In the genomic region with DNA sequence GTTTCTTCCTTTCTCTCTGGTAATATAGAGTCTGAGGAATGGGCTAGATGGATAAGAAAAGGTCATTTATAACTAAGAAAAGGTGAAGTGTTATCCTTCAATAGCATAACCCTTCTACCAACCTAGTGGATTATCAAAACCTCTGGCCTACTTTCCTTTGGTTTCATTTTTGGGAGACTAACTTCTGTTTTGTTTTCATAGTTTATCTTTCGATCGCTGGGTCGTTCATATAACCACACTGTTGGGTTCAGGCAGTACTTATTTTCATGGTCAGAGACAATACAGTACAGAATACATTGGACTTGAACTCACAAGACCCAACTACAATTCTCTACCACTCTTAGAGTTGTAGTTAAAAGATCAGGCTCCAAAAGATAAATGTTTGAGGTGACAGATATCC, we compare ENCODE assay signal across 19 cellular contexts.
DNase-seq lines count a peak whose midpoint lies in the region; ATAC-seq and TF ChIP-seq lines count a peak whose summit lies in the region.
"Had no signal": no experiment of that assay in that cellular context is flagged by ENCODE, and none has a peak within 500 bp of the region (broad histone marks: within the 10 kb centered on the region; RNA-seq: fewer than 3 reads in every experiment).

No MANE protein-coding gene starts in this region.

- H4K8ac ChIP-seq in mesenchymal stem cell (ENCODE audit: low read length) = no peak overlapping the region

- no TSS peak for BruUV-seq in PC-3 (replicated peaks; lab: Mats Ljungman, UMichigan)

- H3K18ac ChIP-seq in mesenchymal stem cell (ENCODE audit: low read depth in 1 of 2, low read length in 2 of 2) = no peak overlapping the region

- peaks cover 8 to 16% of the 10 kb centered on the region in 2 experiments for H3K36me3 ChIP-seq in mesenchymal stem cell (ENCODE audit: control insufficient read depth in 1 of 2, insufficient read depth in 2 of 2, low read depth in 1 of 2, low read length in 2 of 2)
- no peaks in the 10 kb centered on the region for H3K36me3 ChIP-seq in tibial artery
- H3K36me3 ChIP-seq in effector memory CD4-positive, alpha-beta T cell (ENCODE audit: control insufficient read depth, insufficient read depth, low read length) = no peaks in the 10 kb centered on the region
- peaks cover 6% of the 10 kb centered on the region; the same call in 1 of the 2 replicates for H3K36me3 ChIP-seq in PC-3 (ENCODE audit: low read depth, low read length)

- no peaks in the 10 kb centered on the region for H3K9me2 ChIP-seq in PC-3 (replicated peaks; ENCODE audit: low read length)

- CTCF ChIA-PET in PC-3 (lab: Charles Lee) = no interaction called here

- H3K4me2 ChIP-seq in mesenchymal stem cell (ENCODE audit: low read length, poor library complexity, severe bottlenecking) (no peak overlapping the region), PC-3 (ENCODE audit: low read length) (no peak overlapping the region)

- no peak for ATAC-seq in activated T-cell treated with anti-CD3 and anti-CD28 coated beads, Interleukin-2, amount 50 U/mL, for 72 hours (replicated peaks in 1 of 2)
- peak; percentile 29 for ATAC-seq in activated T-helper 17 cell treated with anti-CD3 and anti-CD28 coated beads, Interleukin-2, amount 50 U/mL, for 72 hours (replicated peaks)
- ATAC-seq in PC-3 = no peak

- intact Hi-C loops in tibial artery (cut with DNase I; ENCODE audit: low total_unique reads) (loop anchor here (10.0 kb wide), 1 partner anchor 79 kb away; no protein-coding TSS in a partner anchor), PC-3 (cut with micrococcal nuclease) (no loop called here)

- H3K4me3 ChIP-seq in mesenchymal stem cell (ENCODE audit: insufficient read depth in 1 of 2, low read depth in 1 of 2, low read length in 2 of 2) (no peak overlapping the region), tibial artery (no peak overlapping the region), PC-3 (ENCODE audit: low read length) (no peak overlapping the region)
- H3K4me3 ChIP-seq in effector memory CD4-positive, alpha-beta T cell (ENCODE audit: insufficient read depth, low read depth, low read length, poor library complexity, severe bottlenecking) = no peak overlapping the region

- no peaks in the 10 kb centered on the region for H4K20me1 ChIP-seq in PC-3 (ENCODE audit: low read length)

- peaks cover 17% of the 10 kb centered on the region for H3K4me1 ChIP-seq in mesenchymal stem cell (ENCODE audit: control insufficient read depth, insufficient read depth, low read depth, low read length)
- peaks cover 0 to 89% (median 66%) of the 10 kb centered on the region in 4 donors for H3K4me1 ChIP-seq in tibial artery
- no peaks in the 10 kb centered on the region for H3K4me1 ChIP-seq in effector memory CD4-positive, alpha-beta T cell (ENCODE audit: control insufficient read depth, insufficient read depth, low read length, poor library complexity, severe bottlenecking)
- no peaks in the 10 kb centered on the region; the same call in 1 of the 2 replicates for H3K4me1 ChIP-seq in PC-3 (ENCODE audit: insufficient read depth, low read length)

- no peaks in the 10 kb centered on the region for H3K9me3 Mint-ChIP-seq in activated T-cell treated with anti-CD3 and anti-CD28 coated beads, Interleukin-2, amount 50 U/mL, for 72 hours
- H3K9me3 Mint-ChIP-seq in activated T-helper 17 cell treated with anti-CD3 and anti-CD28 coated beads, Interleukin-2, amount 50 U/mL, for 72 hours = no peaks in the 10 kb centered on the region
- H3K9me3 Mint-ChIP-seq: memory B cell; stimulated activated naive CD8-positive, alpha-beta T cell treated with anti-CD3 and anti-CD28 coated beads, Interleukin-15, Interleukin-2, amounts not matched to agents 100 ng/mL and 50 ng/mL, for 24 hours had no signal

- no peaks in the 10 kb centered on the region for H3K27me3 ChIP-seq in mesenchymal stem cell (ENCODE audit: control insufficient read depth in 1 of 2, insufficient read depth in 1 of 2, low read length in 2 of 2)
- no peaks in the 10 kb centered on the region for H3K27me3 ChIP-seq in tibial artery
- H3K27me3 ChIP-seq in effector memory CD4-positive, alpha-beta T cell (replicated peaks; ENCODE audit: control insufficient read depth, insufficient read depth, low read length, poor library complexity, severe bottlenecking) = no peaks in the 10 kb centered on the region
- no peaks in the 10 kb centered on the region for H3K27me3 ChIP-seq in PC-3 (ENCODE audit: low read length)

- H3K9me3 ChIP-seq in mesenchymal stem cell (ENCODE audit: control insufficient read depth, low read length) = no peaks in the 10 kb centered on the region
- H3K9me3 ChIP-seq in tibial artery = no peaks in the 10 kb centered on the region
- H3K9me3 ChIP-seq in effector memory CD4-positive, alpha-beta T cell (ENCODE audit: control insufficient read depth, low read length) = no peaks in the 10 kb centered on the region
- no peaks in the 10 kb centered on the region for H3K9me3 ChIP-seq in PC-3 (ENCODE audit: low read length)

- POLR2A ChIA-PET in PC-3 (lab: Charles Lee; ENCODE audit: unreplicated experiment) = no interaction called here

- no peak overlapping the region for H3K4ac ChIP-seq in mesenchymal stem cell (ENCODE audit: low read depth in 1 of 2, low read length in 2 of 2)

- H3K14ac ChIP-seq in mesenchymal stem cell (ENCODE audit: low read length in 2 of 2) = no peak overlapping the region

- no peaks in the 10 kb centered on the region for H3F3A ChIP-seq in PC-3 (ENCODE audit: low read length, unreplicated experiment)

- H2AK5ac ChIP-seq in mesenchymal stem cell (ENCODE audit: low read length, severe bottlenecking) = no peak overlapping the region

- no peak for DNase-seq in activated T-cell treated with anti-CD3 and anti-CD28 coated beads, Interleukin-2, amount 50 U/mL, for 72 hours
- DNase-seq in activated T-cell treated with anti-CD3 and anti-CD28 coated beads, Interleukin-2, amount 50 U/mL, for 48 hours = no peak
- peak; percentile 20 for DNase-seq in mesenchymal stem cell
- no peak for DNase-seq in tibial artery
- DNase-seq in GM19240 (ENCODE audit: insufficient read length, low spot score) = no peak
- DNase-seq in effector memory CD4-positive, alpha-beta T cell = no peak
- DNase-seq in PC-3 = no peak
- DNase-seq: activated naive CD4-positive, alpha-beta T cell treated with Interleukin-2 at 50 U/mL for 16 hours; COR-L47; effector CD4-positive, alpha-beta T cell; foreskin fibroblast; Kasumi-1; NCI-H446 treated with DMSO at 0.1 percent for 48 hours; nucleus accumbens had no signal

- H2BK120ac ChIP-seq in mesenchymal stem cell (ENCODE audit: low read depth, low read length) = no peak overlapping the region

- H3K9ac ChIP-seq in mesenchymal stem cell (ENCODE audit: low read length) (no peak overlapping the region), PC-3 (ENCODE audit: low read length) (no peak overlapping the region)

- peaks cover 0 to 4% of the 10 kb centered on the region in 2 donors for H3K36me3 Mint-ChIP-seq in activated T-cell treated with anti-CD3 and anti-CD28 coated beads, Interleukin-2, amount 50 U/mL, for 72 hours (ENCODE audit: insufficient read depth in 2 of 2)
- peaks cover 18% of the 10 kb centered on the region for H3K36me3 Mint-ChIP-seq in activated T-helper 17 cell treated with anti-CD3 and anti-CD28 coated beads, Interleukin-2, amount 50 U/mL, for 72 hours (ENCODE audit: low read depth)

- TF ChIP-seq CTCF in tibial artery (IDR thresholded peaks at IDR 0.05) = no peak
- no peak for TF ChIP-seq CTCF in PC-3 (conservative IDR thresholded peaks at IDR 0.05; ENCODE audit: low read depth, low read length)

- H3K4me3 Mint-ChIP-seq in activated T-cell treated with anti-CD3 and anti-CD28 coated beads, Interleukin-2, amount 50 U/mL, for 72 hours = peak overlapping the region in 1 of 2 donors; percentile 16
- peak overlapping the region; percentile 81 for H3K4me3 Mint-ChIP-seq in activated T-helper 17 cell treated with anti-CD3 and anti-CD28 coated beads, Interleukin-2, amount 50 U/mL, for 72 hours
- H3K4me3 Mint-ChIP-seq: memory B cell; stimulated activated naive CD8-positive, alpha-beta T cell treated with anti-CD3 and anti-CD28 coated beads, Interleukin-15, Interleukin-2, amounts not matched to agents 100 ng/mL and 50 ng/mL, for 24 hours had no signal

- H2BK5ac ChIP-seq in mesenchymal stem cell (ENCODE audit: low read depth, low read length, poor library complexity, severe bottlenecking) = no peak overlapping the region

- H3K23ac ChIP-seq in mesenchymal stem cell (ENCODE audit: low read length in 2 of 2) = no peak overlapping the region

- no peak overlapping the region for H2BK12ac ChIP-seq in mesenchymal stem cell (ENCODE audit: low read length in 2 of 2)

- H2BK15ac ChIP-seq in mesenchymal stem cell (ENCODE audit: low read depth, poor library complexity, severe bottlenecking) = no peak overlapping the region

- peak overlapping the region; percentile 79 for H3K27ac Mint-ChIP-seq in activated T-cell treated with anti-CD3 and anti-CD28 coated beads, Interleukin-2, amount 50 U/mL, for 72 hours
- peak overlapping the region; percentile 78 for H3K27ac Mint-ChIP-seq in activated T-helper 17 cell treated with anti-CD3 and anti-CD28 coated beads, Interleukin-2, amount 50 U/mL, for 72 hours
- H3K27ac Mint-ChIP-seq: memory B cell; stimulated activated naive CD8-positive, alpha-beta T cell treated with anti-CD3 and anti-CD28 coated beads, Interleukin-15, Interleukin-2, amounts not matched to agents 100 ng/mL and 50 ng/mL, for 24 hours had no signal

- WGBS in mesenchymal stem cell = 100% methylated on average over 1 of the region's 3 CpGs

- no peaks in the 10 kb centered on the region for H3K27me3 Mint-ChIP-seq in activated T-cell treated with anti-CD3 and anti-CD28 coated beads, Interleukin-2, amount 50 U/mL, for 72 hours (ENCODE audit: low read depth)
- no peaks in the 10 kb centered on the region for H3K27me3 Mint-ChIP-seq in activated T-helper 17 cell treated with anti-CD3 and anti-CD28 coated beads, Interleukin-2, amount 50 U/mL, for 72 hours
- H3K27me3 Mint-ChIP-seq: memory B cell; stimulated activated naive CD8-positive, alpha-beta T cell treated with anti-CD3 and anti-CD28 coated beads, Interleukin-15, Interleukin-2, amounts not matched to agents 100 ng/mL and 50 ng/mL, for 24 hours had no signal

- H3K4me1 Mint-ChIP-seq in activated T-cell treated with anti-CD3 and anti-CD28 coated beads, Interleukin-2, amount 50 U/mL, for 72 hours (ENCODE audit: low read depth) = peaks cover 22% of the 10 kb centered on the region
- H3K4me1 Mint-ChIP-seq in activated T-helper 17 cell treated with anti-CD3 and anti-CD28 coated beads, Interleukin-2, amount 50 U/mL, for 72 hours = peaks cover 41% of the 10 kb centered on the region

- H3K27ac ChIP-seq in mesenchymal stem cell (ENCODE audit: low read length, poor library complexity, severe bottlenecking) = peak overlapping the region; percentile 53
- peak overlapping the region; percentile 81 to 82 for H3K27ac ChIP-seq in tibial artery
- H3K27ac ChIP-seq in effector memory CD4-positive, alpha-beta T cell (ENCODE audit: insufficient read depth, low read length, poor library complexity, severe bottlenecking) = no peak overlapping the region
- H3K27ac ChIP-seq in PC-3 (ENCODE audit: low read length) = no peak overlapping the region
- H3K27ac ChIP-seq: HL-60, VCaP had no signal

- peaks cover 9% of the 10 kb centered on the region for H3K79me2 ChIP-seq in PC-3 (ENCODE audit: low read length)

- H2AFZ ChIP-seq in mesenchymal stem cell (ENCODE audit: low read depth, low read length) (no peak overlapping the region), PC-3 (ENCODE audit: low read length) (no peak overlapping the region)

- no peak overlapping the region for H4K91ac ChIP-seq in mesenchymal stem cell (ENCODE audit: low read length)

- peaks cover 8% of the 10 kb centered on the region for H3K79me1 ChIP-seq in mesenchymal stem cell (replicated peaks; ENCODE audit: low read length, poor library complexity, severe bottlenecking)

Comparison
In these comparisons a context has a peak if more than half of its experiments do, and no peak if none do; other contexts are left out.
1. H3K27ac ChIP-seq: peak in mesenchymal stem cell (single experiment) and tibial artery (2 of 2); none in effector memory CD4-positive, alpha-beta T cell (single experiment) and PC-3 (single experiment).